11 cellular contexts compared by ENCODE assay signal in the genomic region with DNA sequence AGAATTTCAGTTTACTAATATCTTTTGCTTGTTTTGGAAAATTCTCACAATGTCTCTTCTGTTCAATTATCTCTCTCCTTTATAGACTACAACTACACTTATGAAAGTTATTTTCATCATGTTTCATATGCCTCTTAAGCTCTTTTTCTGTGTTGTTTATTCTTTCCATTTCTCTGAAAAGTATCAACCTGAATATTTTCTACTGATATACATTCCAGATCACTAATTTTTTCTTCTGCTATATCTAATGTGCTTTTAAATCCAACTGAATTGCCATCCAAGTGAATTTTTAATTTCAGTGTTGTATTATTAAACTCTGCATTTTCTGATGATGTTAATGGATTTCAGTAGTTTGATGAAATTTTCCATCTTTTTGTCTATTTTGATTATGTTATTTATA.
"Had no signal": no experiment of that assay in that cellular context is flagged by ENCODE, and none has a peak within 500 bp of the region (broad histone marks: within the 10 kb centered on the region; RNA-seq: fewer than 3 reads in every experiment).

No MANE protein-coding gene starts in this region.

- H3K9ac ChIP-seq: KMS-11 had no signal

- H3K4me3 ChIP-seq: GM23338 had no signal

- H3K36me3 Mint-ChIP-seq: IgD-negative memory B cell had no signal

- H3K4me3 Mint-ChIP-seq: GM23338, H9, HFFc6, IgD-negative memory B cell had no signal

- H3K27ac Mint-ChIP-seq: GM23338, H9, HFFc6, IgD-negative memory B cell had no signal

- H3K27ac ChIP-seq: HL-60, KMS-11 had no signal

- ATAC-seq: GM23338, HepG2 had no signal

- DNase-seq: H9, HCEC 1CT, HFFc6, KBM-7 had no signal

- FAIRE-seq: H1, H54, HepG2 had no signal

- H3K4me1 Mint-ChIP-seq: IgD-negative memory B cell had no signal
